In genomic region chr15:43912991-43913927, GRCh38 we compare ENCODE assay signal across 9 cellular contexts.
DNase-seq lines count a peak whose midpoint lies in the region; ATAC-seq and TF ChIP-seq lines count a peak whose summit lies in the region.
"Had no signal": no experiment of that assay in that cellular context is flagged by ENCODE, and none has a peak within 500 bp of the region (broad histone marks: within the 10 kb centered on the region; RNA-seq: fewer than 3 reads in every experiment).

No MANE protein-coding gene starts in this region.

- peaks cover 5% of the 10 kb centered on the region for H3K36me3 ChIP-seq in mammary epithelial cell (ENCODE audit: insufficient read depth, low read length)

- H3K4me2 ChIP-seq in mammary epithelial cell (ENCODE audit: insufficient read depth, low read depth, low read length): peak overlapping the region; percentile 36

- no peaks in the 10 kb centered on the region for H4K20me1 ChIP-seq in mammary epithelial cell (ENCODE audit: insufficient read depth, low read length)

- H3K9me3 ChIP-seq in mammary epithelial cell (replicated peaks; ENCODE audit: insufficient read depth, low read length): no peaks in the 10 kb centered on the region

- no peak overlapping the region for H2AFZ ChIP-seq in mammary epithelial cell (ENCODE audit: low read depth, low read length)

- dilution Hi-C loops in mammary epithelial cell (cut with HindIII; ENCODE audit: low sequenced_read_pairs): loop anchor here (25.0 kb wide), 1 partner anchor 599 kb away; no protein-coding TSS in a partner anchor

- DNase-seq in 8988T (peak; percentile 42), HK-2 (ENCODE audit: unreplicated experiment) (peak; percentile 68), mammary epithelial cell (peak; percentile 93), NCI-H2107 (lab: John Stamatoyannopoulos, UW) (no peak)
- DNase-seq in stimulated activated naive CD4-positive, alpha-beta T cell treated with Interleukin-2 at 50 U/mL for 16 hours (lab: John Stamatoyannopoulos, UW): no peak
- no peak for DNase-seq in activated effector memory CD4-positive, alpha-beta T cell treated with Interleukin-2 at 50 U/mL for 16 hours

- 62% methylated on average over 4 of the region's 4 CpGs for WGBS in mammary epithelial cell (ENCODE audit: low coverage, missing lambda C conversion rate)

- no peak for ATAC-seq in HG03457 (IDR thresholded peaks at IDR 0.05; ENCODE audit: unreplicated experiment)

- no peaks in the 10 kb centered on the region for H3K79me2 ChIP-seq in mammary epithelial cell (ENCODE audit: insufficient read depth, low read length)

- intact Hi-C loops in mammary epithelial cell (cut with micrococcal nuclease): no loop called here

- CTCF ChIA-PET in mammary epithelial cell (lab: Charles Lee; ENCODE audit: low non-redundant PET): interaction anchor here (0.5 kb wide), 1 partner anchor 38 kb away, joined by 6 read pairs; no protein-coding TSS in a partner anchor

- no peak overlapping the region for H3K4me3 ChIP-seq in mammary epithelial cell (replicated peaks in 1 of 3; ENCODE audit: insufficient read depth in 1 of 3, low read depth in 2 of 3, low read length in 3 of 3)
- H3K4me3 ChIP-seq: SK-N-MC had no signal

- no peak overlapping the region for H3K9ac ChIP-seq in mammary epithelial cell (ENCODE audit: insufficient read depth, low read length)

- no TSS peak for BruUV-seq in mammary epithelial cell (replicated peaks; lab: Mats Ljungman, UMichigan)

- no peak for TF ChIP-seq CTCF in mammary epithelial cell (conservative IDR thresholded peaks at IDR 0.05 in 1 of 2, IDR thresholded peaks at IDR 0.05 in 1 of 2; ENCODE audit: extremely low read depth in 1 of 2, insufficient read depth in 1 of 2, low read depth in 1 of 2, low read length in 2 of 2)

- in situ Hi-C loops in mammary epithelial cell (cut with MboI; ENCODE audit: low sequenced_read_pairs in 2 of 2): loop anchor here in 1 of 2 donors (25.0 kb wide), 1 partner anchor 149 kb away; no protein-coding TSS in a partner anchor

- H3K4me1 ChIP-seq in mammary epithelial cell (ENCODE audit: insufficient read depth, low read length): peaks cover 32% of the 10 kb centered on the region

- H3K27ac ChIP-seq in mammary epithelial cell (ENCODE audit: insufficient read depth, low read depth, low read length) (peak overlapping the region; percentile 6), layer of hippocampus (ENCODE audit: low read depth, low read length) (peak overlapping the region; percentile 8)
- H3K27ac ChIP-seq: SK-N-MC had no signal

- no peaks in the 10 kb centered on the region for H3K27me3 ChIP-seq in mammary epithelial cell (ENCODE audit: insufficient read depth, low read length)
- H3K27me3 ChIP-seq in layer of hippocampus (ENCODE audit: control insufficient read depth, insufficient read depth, low read length): no peaks in the 10 kb centered on the region

Comparison
In these comparisons a context has a peak if more than half of its experiments do, and no peak if none do; other contexts are left out.
1. DNase-seq: peak in 8988T (single experiment), HK-2 (single experiment) and mammary epithelial cell (single experiment); none in NCI-H2107 (single experiment), stimulated activated naive CD4-positive, alpha-beta T cell treated with Interleukin-2 at 50 U/mL for 16 hours (single experiment) and activated effector memory CD4-positive, alpha-beta T cell treated with Interleukin-2 at 50 U/mL for 16 hours (single experiment).